ENCODE assay signal across 9 cellular contexts in genomic region chr7:26667514-26668133, GRCh38.
A peak's percentile ranks its signal among the peaks of the same experiment; 100 is the strongest.
DNase-seq lines count a peak whose midpoint lies in the region; ATAC-seq and TF ChIP-seq lines count a peak whose summit lies in the region.
"Had no signal": no experiment of that assay in that cellular context is flagged by ENCODE, and none has a peak within 500 bp of the region (broad histone marks: within the 10 kb centered on the region; RNA-seq: fewer than 3 reads in every experiment).

No MANE protein-coding gene starts in this region.

- no peaks in the 10 kb centered on the region for H4K20me1 ChIP-seq in neural progenitor cell (ENCODE audit: low read depth)
- H4K20me1 ChIP-seq: BLaER1 treated with 17β-estradiol and CSF1 and Interleukin-3, amounts not matched to agents 10 nM and 100 nM had no signal

- no peak for TF ChIP-seq POLR2A in upper lobe of left lung (IDR thresholded peaks at IDR 0.05)

- H3K4me3 ChIP-seq in fibroblast of pulmonary artery (replicated peaks; ENCODE audit: low read depth, low read length) (no peak overlapping the region), neural progenitor cell (no peak overlapping the region), upper lobe of left lung (no peak overlapping the region)
- H3K4me3 ChIP-seq: BLaER1 treated with 17β-estradiol and CSF1 and Interleukin-3, amounts not matched to agents 10 nM and 100 nM had no signal

- no peak for TF ChIP-seq EP300 in upper lobe of left lung (IDR thresholded peaks at IDR 0.05)

- no peaks in the 10 kb centered on the region for H3K79me2 ChIP-seq in neural progenitor cell (ENCODE audit: low read depth)

- peaks cover 1% of the 10 kb centered on the region for H3K27me3 Mint-ChIP-seq in activated T-cell treated with anti-CD3 and anti-CD28 coated beads, Interleukin-2, amount 50 U/mL, for 72 hours (ENCODE audit: low read depth)
- H3K27me3 Mint-ChIP-seq in neural progenitor cell (ENCODE audit: insufficient read depth, low read depth), result no peaks in the 10 kb centered on the region

- H3K9ac ChIP-seq in neural progenitor cell, result no peak overlapping the region
- H3K9ac ChIP-seq: BLaER1 treated with 17β-estradiol and CSF1 and Interleukin-3, amounts not matched to agents 10 nM and 100 nM had no signal

- 4 to 8% methylated on average over 5 of the region's 5 CpGs for WGBS in upper lobe of left lung, 2 donors

- H3F3A ChIP-seq in neural progenitor cell (ENCODE audit: low read depth), result no peaks in the 10 kb centered on the region

- DNase-seq in activated CD8-positive, alpha-beta memory T cell treated with anti-CD3 and anti-CD28 coated beads for 1 hour (ENCODE audit: extremely low read depth in 1 of 2, low read depth in 1 of 2), result peak; percentile 8 to 13
- no peak for DNase-seq in activated CD8-positive, alpha-beta memory T cell treated with anti-CD3 and anti-CD28 coated beads for 24 hours
- DNase-seq in OCI-M1 (lab: John Stamatoyannopoulos, UW) (peak; percentile 92), fibroblast of pulmonary artery (ENCODE audit: low read depth) (peak; percentile 92), neural progenitor cell (ENCODE audit: low spot score) (peak; percentile 95), upper lobe of left lung (peak in 1 of 2 donors; percentile 67)
- peak; percentile 49 to 60 for DNase-seq in activated T-cell treated with anti-CD3 and anti-CD28 coated beads, Interleukin-2, amount 50 U/mL, for 72 hours

- TF ChIP-seq CTCF in LNCAP (IDR thresholded peaks at IDR 0.05) (peak; percentile 94), fibroblast of pulmonary artery (IDR thresholded peaks at IDR 0.05; ENCODE audit: low read length, missing control alignments) (peak; percentile 88), neural progenitor cell (IDR thresholded peaks at IDR 0.05) (peak; percentile 99), upper lobe of left lung (IDR thresholded peaks at IDR 0.05) (peak; percentile 62 to 89 (median 75))

- H2AFZ ChIP-seq in neural progenitor cell (replicated peaks), result peak overlapping the region; percentile 38

- no peak overlapping the region for H3K4me3 Mint-ChIP-seq in activated T-cell treated with anti-CD3 and anti-CD28 coated beads, Interleukin-2, amount 50 U/mL, for 72 hours
- no peak overlapping the region for H3K4me3 Mint-ChIP-seq in neural progenitor cell

- peaks cover 3% of the 10 kb centered on the region for H3K27me3 ChIP-seq in neural progenitor cell
- H3K27me3 ChIP-seq in upper lobe of left lung, result no peaks in the 10 kb centered on the region

- peak; percentile 71 to 74 for ATAC-seq in activated T-cell treated with anti-CD3 and anti-CD28 coated beads, Interleukin-2, amount 50 U/mL, for 72 hours (replicated peaks in 1 of 2)
- ATAC-seq in upper lobe of left lung (ENCODE audit: low FRiP score in 2 of 2), result peak; percentile 73 to 89

- no peak overlapping the region for H3K27ac Mint-ChIP-seq in activated T-cell treated with anti-CD3 and anti-CD28 coated beads, Interleukin-2, amount 50 U/mL, for 72 hours
- H3K27ac Mint-ChIP-seq in neural progenitor cell, result no peak overlapping the region

- peaks cover 12% of the 10 kb centered on the region for H3K4me1 Mint-ChIP-seq in activated T-cell treated with anti-CD3 and anti-CD28 coated beads, Interleukin-2, amount 50 U/mL, for 72 hours (ENCODE audit: low read depth)
- peaks cover 16% of the 10 kb centered on the region for H3K4me1 Mint-ChIP-seq in neural progenitor cell

- H3K9me3 Mint-ChIP-seq in activated T-cell treated with anti-CD3 and anti-CD28 coated beads, Interleukin-2, amount 50 U/mL, for 72 hours, result no peaks in the 10 kb centered on the region
- no peaks in the 10 kb centered on the region for H3K9me3 Mint-ChIP-seq in neural progenitor cell

- H3K36me3 ChIP-seq in neural progenitor cell (no peaks in the 10 kb centered on the region), upper lobe of left lung (no peaks in the 10 kb centered on the region)
- H3K36me3 ChIP-seq: BLaER1 treated with 17β-estradiol and CSF1 and Interleukin-3, amounts not matched to agents 10 nM and 100 nM had no signal

- H3K9me3 ChIP-seq in neural progenitor cell (ENCODE audit: low read depth) (no peaks in the 10 kb centered on the region), upper lobe of left lung (no peaks in the 10 kb centered on the region)
- H3K9me3 ChIP-seq: BLaER1 treated with 17β-estradiol and CSF1 and Interleukin-3, amounts not matched to agents 10 nM and 100 nM had no signal

- H3K4me2 ChIP-seq in neural progenitor cell, result no peak overlapping the region
- H3K4me2 ChIP-seq: BLaER1 treated with 17β-estradiol and CSF1 and Interleukin-3, amounts not matched to agents 10 nM and 100 nM had no signal

- H3K4me1 ChIP-seq in neural progenitor cell (no peaks in the 10 kb centered on the region), upper lobe of left lung (peaks cover 0 to 9% (median 8%) of the 10 kb centered on the region in 4 donors)

- H3K36me3 Mint-ChIP-seq in activated T-cell treated with anti-CD3 and anti-CD28 coated beads, Interleukin-2, amount 50 U/mL, for 72 hours (ENCODE audit: insufficient read depth in 2 of 2), result no peaks in the 10 kb centered on the region
- H3K36me3 Mint-ChIP-seq in neural progenitor cell, result no peaks in the 10 kb centered on the region

- H3K27ac ChIP-seq in neural progenitor cell (no peak overlapping the region), upper lobe of left lung (no peak overlapping the region)
- H3K27ac ChIP-seq: BLaER1 treated with 17β-estradiol and CSF1 and Interleukin-3, amounts not matched to agents 10 nM and 100 nM had no signal
